Comparison of ENCODE assay signal across 21 cellular contexts in the genomic region with DNA sequence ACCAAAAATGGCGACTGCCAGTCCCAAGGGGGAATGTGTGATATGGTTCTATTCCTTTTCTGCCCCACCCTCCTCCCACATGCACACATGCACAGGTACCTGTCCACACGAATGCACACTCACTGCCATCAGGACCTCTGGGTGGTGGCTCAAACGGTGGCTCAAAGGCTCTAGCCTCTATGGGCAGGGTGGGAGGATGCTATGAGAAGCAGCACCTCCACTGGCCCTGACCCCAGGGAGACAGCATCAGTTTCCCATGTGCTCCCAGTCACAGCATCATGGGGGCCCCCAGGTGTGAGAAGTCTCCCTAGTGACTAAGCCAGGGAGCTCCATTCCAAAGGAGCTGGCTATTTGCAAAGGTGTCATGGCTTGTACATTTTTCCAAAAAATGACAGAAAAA. TPM values are rescaled to one million over a fixed set of nuclear protein-coding genes. Genes with fewer than 3 reads are reported as not detected.
DNase-seq lines count a peak whose midpoint lies in the region; ATAC-seq and TF ChIP-seq lines count a peak whose summit lies in the region.
"Had no signal": no experiment of that assay in that cellular context is flagged by ENCODE, and none has a peak within 500 bp of the region (broad histone marks: within the 10 kb centered on the region; RNA-seq: fewer than 3 reads in every experiment).

No MANE protein-coding gene starts in this region.

- CTCF ChIA-PET in HCT116 (lab: Charles Lee), result no interaction called here

- no peaks in the 10 kb centered on the region for H3K36me3 ChIP-seq in HCT116 (ENCODE audit: control insufficient read depth in 1 of 2, insufficient read depth in 2 of 2, low read length in 2 of 2)
- H3K36me3 ChIP-seq in neural progenitor cell, result no peaks in the 10 kb centered on the region
- H3K36me3 ChIP-seq: cardiac muscle cell, esophagus muscularis mucosa, left lung, tibial artery had no signal

- H2AFZ ChIP-seq in HCT116 (ENCODE audit: low read depth, low read length, poor library complexity, severe bottlenecking) (peak overlapping the region; percentile 60), neural progenitor cell (replicated peaks) (peak overlapping the region; percentile 21)

- BruUV-seq in HCT116 (replicated peaks; lab: Mats Ljungman, UMichigan), result no TSS peak

- RAD21 ChIA-PET in HCT116 (lab: Charles Lee; ENCODE audit: low non-redundant PET in 1 of 2, low total read pairs in 2 of 2, uncharacterized antibody in 2 of 2, unreplicated experiment in 2 of 2), result interaction anchor here in 1 of 2 experiments (0.6 kb wide), 1 partner anchor 119 kb away, joined by 3 read pairs; no protein-coding TSS in a partner anchor

- no peaks in the 10 kb centered on the region for H3K27me3 Mint-ChIP-seq in chondrocyte (ENCODE audit: low read depth)
- peaks cover 6% of the 10 kb centered on the region for H3K27me3 Mint-ChIP-seq in neural progenitor cell (ENCODE audit: insufficient read depth, low read depth)
- H3K27me3 Mint-ChIP-seq: CD4-positive, CD25-positive, alpha-beta regulatory T cell; T-cell had no signal

- H3K4me1 Mint-ChIP-seq in chondrocyte (ENCODE audit: low read depth), result no peaks in the 10 kb centered on the region
- H3K4me1 Mint-ChIP-seq in neural progenitor cell, result peaks cover 27% of the 10 kb centered on the region
- H3K4me1 Mint-ChIP-seq: stimulated activated naive B cell treated with anti-CD40 and anti-IgM and Interleukin-4, amounts not matched to agents 10 μg/mL and 1 μg/mL and 100 μg/mL, for 72 hours had no signal

- H3K9me3 ChIP-seq in HCT116 (ENCODE audit: control insufficient read depth in 1 of 2, insufficient read depth in 1 of 2, low read depth in 1 of 2, low read length in 2 of 2) (no peaks in the 10 kb centered on the region), neural progenitor cell (ENCODE audit: low read depth) (no peaks in the 10 kb centered on the region)
- H3K9me3 ChIP-seq: esophagus muscularis mucosa, left lung, tibial artery had no signal

- H3F3A ChIP-seq in neural progenitor cell (ENCODE audit: low read depth), result peaks cover 14% of the 10 kb centered on the region

- no peak overlapping the region for H3K27ac ChIP-seq in HCT116 (ENCODE audit: low read depth, low read length)
- H3K27ac ChIP-seq in neural progenitor cell, result no peak overlapping the region
- H3K27ac ChIP-seq: cardiac muscle cell, HL-60, tibial artery had no signal

- H3K4me3 ChIP-seq in HCT116 (replicated peaks in 1 of 2; ENCODE audit: low read depth in 1 of 2, low read length in 2 of 2) (no peak overlapping the region), neural progenitor cell (no peak overlapping the region)
- H3K4me3 ChIP-seq: cardiac muscle cell, esophagus muscularis mucosa, left lung, tibial artery had no signal

- no peak for TF ChIP-seq RAD21 in HCT116 (IDR thresholded peaks at IDR 0.05; ENCODE audit: low read depth)

- H3K4me1 ChIP-seq in HCT116 (ENCODE audit: control insufficient read depth in 1 of 2, insufficient read depth in 2 of 2, low read length in 2 of 2) (no peaks in the 10 kb centered on the region), neural progenitor cell (peaks cover 15% of the 10 kb centered on the region)

- H3K79me2 ChIP-seq in HCT116 (ENCODE audit: insufficient read depth, low read length) (no peaks in the 10 kb centered on the region), neural progenitor cell (ENCODE audit: low read depth) (no peaks in the 10 kb centered on the region)

- DNase-seq in HCT116 (ENCODE audit: low read depth, low spot score) (no peak), chondrocyte (ENCODE audit: low spot score) (peak; percentile 18), neural progenitor cell (ENCODE audit: low spot score) (no peak), DMS53 treated with DMSO at 0.1 percent for 48 hours (lab: John Stamatoyannopoulos, UW; ENCODE audit: unreplicated experiment) (no peak), DMS114 treated with DMSO at 0.1 percent for 48 hours (lab: John Stamatoyannopoulos, UW; ENCODE audit: unreplicated experiment) (no peak)
- DNase-seq: activated CD8-positive, alpha-beta memory T cell treated with anti-CD3 and anti-CD28 coated beads, Interleukin-2, amount 50 U/mL, for 48 hours; activated naive CD4-positive, alpha-beta T cell; effector CD4-positive, alpha-beta T cell; left lung; stimulated activated naive B cell treated with anti-CD40 and anti-IgM and Interleukin-4, amounts not matched to agents 10 μg/mL and 1 μg/mL and 100 μg/mL, for 72 hours had no signal

- TF ChIP-seq POLR2A in HCT116 (IDR thresholded peaks at IDR 0.05; ENCODE audit: borderline replicate concordance, extremely low read depth, insufficient read depth, insufficient read length), result no peak

- H3K9ac ChIP-seq in HCT116 (ENCODE audit: low read length) (no peak overlapping the region), neural progenitor cell (no peak overlapping the region)

- intact Hi-C loops in HCT116 (cut with micrococcal nuclease), result no loop called here

- H3K36me3 Mint-ChIP-seq in chondrocyte (ENCODE audit: low read depth) (no peaks in the 10 kb centered on the region), neural progenitor cell (no peaks in the 10 kb centered on the region)
- H3K36me3 Mint-ChIP-seq: CD4-positive, CD25-positive, alpha-beta regulatory T cell; stimulated activated naive B cell treated with anti-CD40 and anti-IgM and Interleukin-4, amounts not matched to agents 10 μg/mL and 1 μg/mL and 100 μg/mL, for 72 hours; T-cell had no signal

- H3K27me3 ChIP-seq in HCT116 (ENCODE audit: insufficient read depth, low read length), result no peaks in the 10 kb centered on the region
- H3K27me3 ChIP-seq in neural progenitor cell, result no peaks in the 10 kb centered on the region
- H3K27me3 ChIP-seq: cardiac muscle cell, esophagus muscularis mucosa, left lung, tibial artery had no signal

- no peaks in the 10 kb centered on the region for H4K20me1 ChIP-seq in HCT116 (ENCODE audit: insufficient read depth)
- no peaks in the 10 kb centered on the region for H4K20me1 ChIP-seq in neural progenitor cell (ENCODE audit: low read depth)

- no peaks in the 10 kb centered on the region for H3K9me2 ChIP-seq in HCT116 (ENCODE audit: insufficient read depth)

- 0 out of 2 replicates have a peak, but pooled peaks have one; percentile 5 for ATAC-seq in HCT116
- no peak for ATAC-seq in HG02973 (IDR thresholded peaks at IDR 0.05; ENCODE audit: unreplicated experiment)

- H3K9me3 Mint-ChIP-seq in chondrocyte (ENCODE audit: low read depth) (no peaks in the 10 kb centered on the region), neural progenitor cell (no peaks in the 10 kb centered on the region)
- H3K9me3 Mint-ChIP-seq: activated CD4-positive, alpha-beta T cell treated with anti-CD3 and anti-CD28 coated beads, Interleukin-2, amount 10 ng/mL, durations not matched to agents 24 days and 14 days; CD4-positive, CD25-positive, alpha-beta regulatory T cell; stimulated activated naive B cell treated with anti-CD40 and anti-IgM and Interleukin-4, amounts not matched to agents 10 μg/mL and 1 μg/mL and 100 μg/mL, for 72 hours; T-cell had no signal

- POLR2A ChIA-PET in HCT116 (lab: Charles Lee), result no interaction called here

- H3K27ac Mint-ChIP-seq in chondrocyte (ENCODE audit: unreplicated experiment) (no peak overlapping the region), neural progenitor cell (no peak overlapping the region)
- H3K27ac Mint-ChIP-seq: activated CD4-positive, alpha-beta T cell treated with anti-CD3 and anti-CD28 coated beads, Interleukin-2, amount 10 ng/mL, durations not matched to agents 24 days and 14 days; stimulated activated naive B cell treated with anti-CD40 and anti-IgM and Interleukin-4, amounts not matched to agents 10 μg/mL and 1 μg/mL and 100 μg/mL, for 72 hours; T-cell had no signal

- TF ChIP-seq CTCF in HCT116 (IDR thresholded peaks at IDR 0.05 in 2 of 3, conservative IDR thresholded peaks at IDR 0.05 in 1 of 3; ENCODE audit: borderline replicate concordance in 1 of 3, insufficient read depth in 1 of 3, low read depth in 2 of 3, low read length in 2 of 3) (no peak), chondrocyte (IDR thresholded peaks at IDR 0.05) (no peak), neural progenitor cell (IDR thresholded peaks at IDR 0.05) (no peak)

- H3K4me3 Mint-ChIP-seq in chondrocyte (ENCODE audit: unreplicated experiment) (no peak overlapping the region), neural progenitor cell (no peak overlapping the region)
- H3K4me3 Mint-ChIP-seq: activated CD4-positive, alpha-beta T cell treated with anti-CD3 and anti-CD28 coated beads, Interleukin-2, amount 10 ng/mL, durations not matched to agents 24 days and 14 days; stimulated activated naive B cell treated with anti-CD40 and anti-IgM and Interleukin-4, amounts not matched to agents 10 μg/mL and 1 μg/mL and 100 μg/mL, for 72 hours; T-cell had no signal

- no peak overlapping the region for H3K4me2 ChIP-seq in HCT116 (ENCODE audit: low read length)
- no peak overlapping the region for H3K4me2 ChIP-seq in neural progenitor cell

TF ChIP-seq in HCT116, 20 proteins besides CTCF, POLR2A, EP300 and RAD21 (continues in another document):
- TF ChIP-seq JUND (IDR thresholded peaks at IDR 0.05) (no peak), ELF1 (IDR thresholded peaks at IDR 0.05; ENCODE audit: borderline replicate concordance, low read depth) (no peak), CEBPB (IDR thresholded peaks at IDR 0.05; ENCODE audit: low read depth) (no peak), SIN3A (IDR thresholded peaks at IDR 0.05; ENCODE audit: low read depth) (no peak)
- TF ChIP-seq, protein P1, sequence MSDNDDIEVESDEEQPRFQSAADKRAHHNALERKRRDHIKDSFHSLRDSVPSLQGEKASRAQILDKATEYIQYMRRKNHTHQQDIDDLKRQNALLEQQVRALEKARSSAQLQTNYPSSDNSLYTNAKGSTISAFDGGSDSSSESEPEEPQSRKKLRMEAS (IDR thresholded peaks at IDR 0.05), result no peak

RNA-seq across cellular contexts. Expression of gene SEMA3G, which starts 15.9 kb away (rescaled TPM):
- total RNA-seq in HCT116 (2021; ENCODE audit: unreplicated experiment) (4.2 TPM), chondrocyte (0.17 TPM in 1 of 3 replicates, not detected in the others), neural progenitor cell (ENCODE audit: low replicate concordance) (0.79 and 3.4 TPM in 2 replicates)
- 1.3 and 1.4 TPM in 2 replicates for polyA plus RNA-seq in HCT116 (2012)
- total RNA-seq: IMR-90 had no signal

RNA-seq across cellular contexts. Expression of gene PHF7, which starts 18.6 kb away (rescaled TPM):
- 10.0 TPM for total RNA-seq in HCT116 (2021; ENCODE audit: unreplicated experiment)
- polyA plus RNA-seq in HCT116 (2012), result 6.1 and 9.1 TPM in 2 replicates
- 5.1 to 7.1 TPM (median 5.5 TPM) in 3 replicates for total RNA-seq in chondrocyte
- 9.9 and 13.0 TPM in 2 replicates for total RNA-seq in neural progenitor cell (ENCODE audit: low replicate concordance)

RNA-seq across cellular contexts. Expression of gene BAP1, which starts 19.2 kb away (rescaled TPM):
- total RNA-seq in HCT116 (2021; ENCODE audit: unreplicated experiment) (72.0 TPM), chondrocyte (82.1 to 85.4 TPM (median 84.3 TPM) in 3 replicates), neural progenitor cell (ENCODE audit: low replicate concordance) (55.5 and 102 TPM in 2 replicates)
- 47.3 and 50.3 TPM in 2 replicates for polyA plus RNA-seq in HCT116 (2012)

RNA-seq across cellular contexts. Expression of gene TNNC1, which starts 24.8 kb away (rescaled TPM):
- 2.2 TPM for total RNA-seq in HCT116 (2021; ENCODE audit: unreplicated experiment)
- polyA plus RNA-seq in HCT116 (2012), result 6.1 and 7.1 TPM in 2 replicates
- total RNA-seq in chondrocyte, result 3.3 to 13.7 TPM (median 12.7 TPM) in 3 replicates
- 0.67 and 5.8 TPM in 2 replicates for total RNA-seq in neural progenitor cell (ENCODE audit: low replicate concordance)
- total RNA-seq: M059J, occipital lobe had no signal

RNA-seq across cellular contexts. Expression of gene NISCH, which starts 26.4 kb away (rescaled TPM):
- total RNA-seq in HCT116 (2021; ENCODE audit: unreplicated experiment) (72.8 TPM), chondrocyte (97.6 to 121 TPM (median 101 TPM) in 3 replicates), neural progenitor cell (ENCODE audit: low replicate concordance) (80.5 and 146 TPM in 2 replicates)
- 54.7 and 58.3 TPM in 2 replicates for polyA plus RNA-seq in HCT116 (2012)
